28 cellular contexts compared by ENCODE assay signal in the genomic region with DNA sequence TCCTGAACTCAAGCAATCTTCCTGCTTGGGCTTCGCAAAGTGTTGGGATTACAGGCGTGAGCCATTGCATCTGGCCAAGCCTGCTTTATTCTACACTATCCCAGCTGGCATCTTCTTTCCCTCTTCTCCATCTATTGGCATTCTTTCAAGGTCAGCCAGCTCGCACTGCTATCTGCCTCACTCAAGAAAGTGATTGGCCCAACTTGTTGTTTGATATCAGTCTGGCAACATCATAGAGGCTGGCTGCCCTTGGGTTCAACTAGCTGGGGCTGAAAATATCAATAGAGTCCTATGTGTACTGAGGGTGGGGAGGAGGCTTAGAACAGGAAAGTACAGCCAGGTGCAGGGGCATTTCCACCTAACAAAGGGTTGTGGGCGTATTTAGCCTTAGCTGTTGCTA. TPM values are rescaled to one million over a fixed set of nuclear protein-coding genes. Genes with fewer than 3 reads are reported as not detected.
DNase-seq lines count a peak whose midpoint lies in the region; ATAC-seq and TF ChIP-seq lines count a peak whose summit lies in the region.
"Had no signal": no experiment of that assay in that cellular context is flagged by ENCODE, and none has a peak within 500 bp of the region (broad histone marks: within the 10 kb centered on the region; RNA-seq: fewer than 3 reads in every experiment).

No MANE protein-coding gene starts in this region.

- DNase-seq in Caco-2 (no peak), SK-N-MC (ENCODE audit: low read depth, low spot score) (no peak), left cardiac atrium (no peak), mucosa of descending colon (no peak), SW480 (ENCODE audit: low spot score) (no peak)
- DNase-seq in stimulated activated CD4-positive, alpha-beta T cell treated with anti-CD3 and anti-CD28 coated beads, Interleukin-1b, Interleukin-23, amount 100 ng/mL, for 48 hours, result no peak
- DNase-seq: activated CD8-positive, alpha-beta memory T cell treated with anti-CD3 and anti-CD28 coated beads, Interleukin-2, amount 50 U/mL, for 48 hours; activated CD8-positive, alpha-beta T cell treated with anti-CD3 and anti-CD28 coated beads for 36 hours; C1 segment of cervical spinal cord; colonic mucosa; DMS79 treated with DMSO at 0.1 percent for 48 hours; effector CD4-positive, alpha-beta T cell; GDM1; left lung; NCI-H146; NCI-H2107; NCI-H345; SJCRH30; T-cell had no signal

- H3K27me3 ChIP-seq in Caco-2 (replicated peaks; ENCODE audit: control insufficient read depth, insufficient read depth, low read length), result no peaks in the 10 kb centered on the region
- H3K27me3 ChIP-seq: ascending aorta, colonic mucosa, left lung, neutrophil, SJCRH30 had no signal

- no peaks in the 10 kb centered on the region for H3K27me3 Mint-ChIP-seq in Caco-2 (ENCODE audit: insufficient read depth, unreplicated experiment)
- H3K27me3 Mint-ChIP-seq: activated CD8-positive, alpha-beta T cell treated with anti-CD3 and anti-CD28 coated beads for 36 hours; activated naive CD4-positive, alpha-beta T cell treated with anti-CD3 and anti-CD28 coated beads, Interleukin-2, amount 50 U/mL, for 24 hours; stimulated activated memory B cell treated with anti-CD40 and anti-IgM and Interleukin-4, amounts not matched to agents 10 μg/mL and 1 μg/mL and 100 μg/mL, for 72 hours; T-cell had no signal

- H3K4me1 Mint-ChIP-seq in Caco-2 (ENCODE audit: low read depth, unreplicated experiment), result peaks cover 11% of the 10 kb centered on the region
- H3K4me1 Mint-ChIP-seq: stimulated activated memory B cell treated with anti-CD40 and anti-IgM and Interleukin-4, amounts not matched to agents 10 μg/mL and 1 μg/mL and 100 μg/mL, for 72 hours had no signal

- H3K27ac ChIP-seq in SK-N-MC, result no peak overlapping the region
- H3K27ac ChIP-seq: ascending aorta, colonic mucosa, epithelial cell of prostate, left lung, neutrophil, SJCRH30 had no signal

- H3K4me1 ChIP-seq in Caco-2 (peaks cover 29% of the 10 kb centered on the region), mucosa of descending colon (ENCODE audit: low read depth) (peaks cover 8% of the 10 kb centered on the region)
- H3K4me1 ChIP-seq: colonic mucosa, SJCRH30 had no signal

- TF ChIP-seq CTCF in Caco-2 (IDR thresholded peaks at IDR 0.05; ENCODE audit: insufficient read depth in 1 of 2, low read depth in 1 of 2, low read length in 1 of 2, severe bottlenecking in 1 of 2, unreplicated experiment in 1 of 2), result no peak
- TF ChIP-seq CTCF in mucosa of descending colon (IDR thresholded peaks at IDR 0.05), result no peak

- no peak overlapping the region for H3K4me3 Mint-ChIP-seq in Caco-2 (ENCODE audit: unreplicated experiment)
- H3K4me3 Mint-ChIP-seq: activated CD8-positive, alpha-beta T cell treated with anti-CD3 and anti-CD28 coated beads for 36 hours; activated naive CD4-positive, alpha-beta T cell treated with anti-CD3 and anti-CD28 coated beads, Interleukin-2, amount 50 U/mL, for 24 hours; stimulated activated memory B cell treated with anti-CD40 and anti-IgM and Interleukin-4, amounts not matched to agents 10 μg/mL and 1 μg/mL and 100 μg/mL, for 72 hours; T-cell had no signal

- H3K36me3 ChIP-seq in Caco-2 (ENCODE audit: control insufficient read depth, insufficient read depth, low read length), result no peaks in the 10 kb centered on the region
- H3K36me3 ChIP-seq in SK-N-MC (ENCODE audit: insufficient read depth, low read length), result peaks cover 10% of the 10 kb centered on the region
- H3K36me3 ChIP-seq in mucosa of descending colon (ENCODE audit: low read depth), result no peaks in the 10 kb centered on the region
- H3K36me3 ChIP-seq: ascending aorta, colonic mucosa, SJCRH30 had no signal

- peaks cover 14% of the 10 kb centered on the region for H3K9me3 Mint-ChIP-seq in Caco-2 (ENCODE audit: unreplicated experiment)

- H3K9me3 ChIP-seq in Caco-2, result peaks cover 7% of the 10 kb centered on the region
- no peaks in the 10 kb centered on the region for H3K9me3 ChIP-seq in SK-N-MC (ENCODE audit: low read depth, low read length)
- peaks cover 7% of the 10 kb centered on the region for H3K9me3 ChIP-seq in mucosa of descending colon
- H3K9me3 ChIP-seq: ascending aorta, colonic mucosa, neutrophil, SJCRH30 had no signal

- H3K9ac ChIP-seq in SK-N-MC (ENCODE audit: insufficient read length), result no peak overlapping the region

- peaks cover 51% of the 10 kb centered on the region for H3K36me3 Mint-ChIP-seq in Caco-2 (ENCODE audit: insufficient read depth, unreplicated experiment)

- POLR2A ChIA-PET in Caco-2 (lab: Charles Lee), result no interaction called here

- H3K4me3 ChIP-seq in Caco-2 (ENCODE audit: low read depth, low read length), result no peak overlapping the region
- H3K4me3 ChIP-seq in SK-N-MC, result peak overlapping the region; percentile 62; the same call in 1 of the 2 replicates
- H3K4me3 ChIP-seq in mucosa of descending colon, result no peak overlapping the region
- H3K4me3 ChIP-seq: ascending aorta, colonic mucosa, left lung, SJCRH30 had no signal

- peak overlapping the region; percentile 46 for H3K27ac Mint-ChIP-seq in Caco-2 (ENCODE audit: unreplicated experiment)
- H3K27ac Mint-ChIP-seq: activated CD8-positive, alpha-beta T cell treated with anti-CD3 and anti-CD28 coated beads for 36 hours; activated naive CD4-positive, alpha-beta T cell treated with anti-CD3 and anti-CD28 coated beads, Interleukin-2, amount 50 U/mL, for 24 hours; activated T-helper 2 cell treated with anti-CD3 and anti-CD28 coated beads, Interferon-gamma antibody, Interleukin-2, Interleukin-4, amounts not matched to agents 10 μg/mL and 5 μg/mL and 100 μg/mL, durations not matched to agents 14 hours and 24 hours and 36 hours; progenitor cell of endocrine pancreas; stimulated activated memory B cell treated with anti-CD40 and anti-IgM and Interleukin-4, amounts not matched to agents 10 μg/mL and 1 μg/mL and 100 μg/mL, for 72 hours; T-cell had no signal

- ATAC-seq in left cardiac atrium, result peak; percentile 40 to 62
- ATAC-seq in mucosa of descending colon, result peak; percentile 35
- ATAC-seq in HG03196 (IDR thresholded peaks at IDR 0.05; ENCODE audit: unreplicated experiment), result no peak
- ATAC-seq: activated CD4-positive, CD25-positive, alpha-beta regulatory T cell treated with anti-CD3 and anti-CD28 coated beads, Interleukin-2, amount 50 U/mL, for 24 hours; activated CD8-positive, alpha-beta T cell treated with anti-CD3 and anti-CD28 coated beads for 36 hours; left lung; stimulated activated memory B cell treated with anti-CD40 and anti-IgM and Interleukin-4, amounts not matched to agents 10 μg/mL and 1 μg/mL and 100 μg/mL, for 72 hours; T-cell had no signal

- no TSS peak for BruUV-seq in Caco-2 (replicated peaks; lab: Mats Ljungman, UMichigan)

- CTCF ChIA-PET in Caco-2 (lab: Charles Lee), result no interaction called here

- intact Hi-C loops in Caco-2 (cut with micrococcal nuclease; ENCODE audit: unreplicated experiment) (no loop called here), left cardiac atrium (cut with DNase I) (no loop called here), mucosa of descending colon (cut with DNase I, micrococcal nuclease) (no loop called here)

RNA-seq across cellular contexts. Expression of a gene that starts 17.1 kb away (rescaled TPM):
- total RNA-seq in Caco-2 (2022) (65.5 and 67.4 TPM in 2 replicates), left cardiac atrium (10 to 100 TPM; 31.3 to 32.7 TPM), mucosa of descending colon (10 to 100 TPM; 55.7 to 74.4 (median 57.5) TPM)

RNA-seq across cellular contexts. Expression of a gene that starts 30.5 kb away (rescaled TPM):
- total RNA-seq in Caco-2 (2022) (159 and 164 TPM in 2 replicates), left cardiac atrium (10 to 100 TPM; 89.5 to 93.4 TPM), mucosa of descending colon (100 to 1,000 TPM in 2 of 3 donors, 10 to 100 TPM in 1; 99.9 to 115 (median 101) TPM)

RNA-seq across cellular contexts. Expression of a gene that starts 38.1 kb away (rescaled TPM):
- 12.0 and 12.3 TPM in 2 replicates for total RNA-seq in Caco-2 (2022)
- total RNA-seq in left cardiac atrium, result 10 to 100 TPM; 20.1 to 29.8 TPM
- total RNA-seq in mucosa of descending colon, result 10 to 100 TPM; 17.0 to 25.2 (median 22.5) TPM
